Comparison of ENCODE assay signal across 1 cellular context in the genomic region with DNA sequence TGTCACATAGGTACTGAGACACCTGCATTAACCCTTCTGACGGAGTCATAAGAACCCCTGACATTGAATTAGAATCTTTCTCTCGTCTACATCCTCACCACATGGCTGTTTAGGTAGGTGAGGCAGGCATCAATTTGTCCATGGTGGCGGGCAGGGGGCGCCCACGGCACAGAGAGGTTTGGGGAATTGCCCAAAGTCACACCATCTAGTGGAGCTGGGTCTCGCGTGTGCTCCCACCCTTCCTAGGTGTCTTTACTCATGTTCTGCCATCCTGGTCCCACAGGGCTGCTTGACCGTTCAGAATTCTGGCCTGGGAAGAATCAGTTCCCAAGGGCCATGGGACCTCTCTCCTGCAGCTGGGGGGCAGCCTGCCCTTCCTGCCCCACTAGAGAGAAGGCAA.
TF ChIP-seq lines count a peak whose summit lies in the region.

No MANE protein-coding gene starts in this region.

TF ChIP-seq in GM23338, 12 proteins besides CTCF, POLR2A, EP300 and RAD21 (continued from another document):
- TF ChIP-seq, protein P1, sequence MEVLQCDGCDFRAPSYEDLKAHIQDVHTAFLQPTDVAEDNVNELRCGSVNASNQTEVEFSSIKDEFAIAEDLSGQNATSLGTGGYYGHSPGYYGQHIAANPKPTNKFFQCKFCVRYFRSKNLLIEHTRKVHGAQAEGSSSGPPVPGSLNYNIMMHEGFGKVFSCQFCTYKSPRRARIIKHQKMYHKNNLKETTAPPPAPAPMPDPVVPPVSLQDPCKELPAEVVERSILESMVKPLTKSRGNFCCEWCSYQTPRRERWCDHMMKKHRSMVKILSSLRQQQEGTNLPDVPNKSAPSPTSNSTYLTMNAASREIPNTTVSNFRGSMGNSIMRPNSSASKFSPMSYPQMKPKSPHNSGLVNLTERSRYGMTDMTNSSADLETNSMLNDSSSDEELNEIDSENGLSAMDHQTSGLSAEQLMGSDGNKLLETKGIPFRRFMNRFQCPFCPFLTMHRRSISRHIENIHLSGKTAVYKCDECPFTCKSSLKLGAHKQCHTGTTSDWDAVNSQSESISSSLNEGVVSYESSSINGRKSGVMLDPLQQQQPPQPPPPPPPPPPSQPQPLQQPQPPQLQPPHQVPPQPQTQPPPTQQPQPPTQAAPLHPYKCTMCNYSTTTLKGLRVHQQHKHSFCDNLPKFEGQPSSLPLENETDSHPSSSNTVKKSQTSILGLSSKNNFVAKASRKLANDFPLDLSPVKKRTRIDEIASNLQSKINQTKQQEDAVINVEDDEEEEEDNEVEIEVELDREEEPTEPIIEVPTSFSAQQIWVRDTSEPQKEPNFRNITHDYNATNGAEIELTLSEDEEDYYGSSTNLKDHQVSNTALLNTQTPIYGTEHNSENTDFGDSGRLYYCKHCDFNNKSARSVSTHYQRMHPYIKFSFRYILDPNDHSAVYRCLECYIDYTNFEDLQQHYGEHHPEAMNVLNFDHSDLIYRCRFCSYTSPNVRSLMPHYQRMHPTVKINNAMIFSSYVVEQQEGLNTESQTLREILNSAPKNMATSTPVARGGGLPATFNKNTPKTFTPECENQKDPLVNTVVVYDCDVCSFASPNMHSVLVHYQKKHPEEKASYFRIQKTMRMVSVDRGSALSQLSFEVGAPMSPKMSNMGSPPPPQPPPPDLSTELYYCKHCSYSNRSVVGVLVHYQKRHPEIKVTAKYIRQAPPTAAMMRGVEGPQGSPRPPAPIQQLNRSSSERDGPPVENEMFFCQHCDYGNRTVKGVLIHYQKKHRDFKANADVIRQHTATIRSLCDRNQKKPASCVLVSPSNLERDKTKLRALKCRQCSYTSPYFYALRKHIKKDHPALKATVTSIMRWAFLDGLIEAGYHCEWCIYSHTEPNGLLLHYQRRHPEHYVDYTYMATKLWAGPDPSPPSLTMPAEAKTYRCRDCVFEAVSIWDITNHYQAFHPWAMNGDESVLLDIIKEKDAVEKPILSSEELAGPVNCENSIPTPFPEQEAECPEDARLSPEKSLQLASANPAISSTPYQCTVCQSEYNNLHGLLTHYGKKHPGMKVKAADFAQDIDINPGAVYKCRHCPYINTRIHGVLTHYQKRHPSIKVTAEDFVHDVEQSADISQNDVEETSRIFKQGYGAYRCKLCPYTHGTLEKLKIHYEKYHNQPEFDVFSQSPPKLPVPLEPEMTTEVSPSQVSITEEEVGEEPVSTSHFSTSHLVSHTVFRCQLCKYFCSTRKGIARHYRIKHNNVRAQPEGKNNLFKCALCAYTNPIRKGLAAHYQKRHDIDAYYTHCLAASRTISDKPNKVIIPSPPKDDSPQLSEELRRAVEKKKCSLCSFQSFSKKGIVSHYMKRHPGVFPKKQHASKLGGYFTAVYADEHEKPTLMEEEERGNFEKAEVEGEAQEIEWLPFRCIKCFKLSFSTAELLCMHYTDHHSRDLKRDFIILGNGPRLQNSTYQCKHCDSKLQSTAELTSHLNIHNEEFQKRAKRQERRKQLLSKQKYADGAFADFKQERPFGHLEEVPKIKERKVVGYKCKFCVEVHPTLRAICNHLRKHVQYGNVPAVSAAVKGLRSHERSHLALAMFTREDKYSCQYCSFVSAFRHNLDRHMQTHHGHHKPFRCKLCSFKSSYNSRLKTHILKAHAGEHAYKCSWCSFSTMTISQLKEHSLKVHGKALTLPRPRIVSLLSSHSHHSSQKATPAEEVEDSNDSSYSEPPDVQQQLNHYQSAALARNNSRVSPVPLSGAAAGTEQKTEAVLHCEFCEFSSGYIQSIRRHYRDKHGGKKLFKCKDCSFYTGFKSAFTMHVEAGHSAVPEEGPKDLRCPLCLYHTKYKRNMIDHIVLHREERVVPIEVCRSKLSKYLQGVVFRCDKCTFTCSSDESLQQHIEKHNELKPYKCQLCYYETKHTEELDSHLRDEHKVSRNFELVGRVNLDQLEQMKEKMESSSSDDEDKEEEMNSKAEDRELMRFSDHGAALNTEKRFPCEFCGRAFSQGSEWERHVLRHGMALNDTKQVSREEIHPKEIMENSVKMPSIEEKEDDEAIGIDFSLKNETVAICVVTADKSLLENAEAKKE (CRISPR knock-in tag; IDR thresholded peaks at IDR 0.05): no peak
- TF ChIP-seq EZH2phosphoT487 (IDR thresholded peaks at IDR 0.05; ENCODE audit: unreplicated experiment): no peak
